Comparison of ENCODE assay signal across 1 cellular context in genomic region chr2:219177594-219178376, GRCh38.
TF ChIP-seq lines count a peak whose summit lies in the region.

Gene RETREG2, plus strand, starts transcription at chr2:219178275. Its CDS starts 78 bp downstream, at chr2:219178353.

TF ChIP-seq in HepG2, 621 proteins besides CTCF, POLR2A, EP300 and RAD21 (continued from another document and continues in another):
- TF ChIP-seq CHD4 (IDR thresholded peaks at IDR 0.05; ENCODE audit: borderline replicate concordance, low read length) (no peak), GTF3A (CRISPR knock-in tag; conservative IDR thresholded peaks at IDR 0.05) (peak; percentile 95; the same call in 1 of the 2 replicates), BHLHE40 (IDR thresholded peaks at IDR 0.05; ENCODE audit: low read length) (peak; percentile 99), ZNF18 (CRISPR knock-in tag; IDR thresholded peaks at IDR 0.05; ENCODE audit: insufficient replicate concordance) (no peak), ARID5B (CRISPR knock-in tag; IDR thresholded peaks at IDR 0.05) (peak; percentile 49; the same call in 1 of the 2 replicates), KDM2A (CRISPR knock-in tag; IDR thresholded peaks at IDR 0.05; ENCODE audit: borderline replicate concordance, low read depth) (peak; percentile 37; the same call in 1 of the 2 replicates), ZSCAN12 (CRISPR knock-in tag; IDR thresholded peaks at IDR 0.05) (peak; percentile 27; the same call in 1 of the 2 replicates), MED1 (CRISPR knock-in tag; IDR thresholded peaks at IDR 0.05) (peak; percentile 77), HMG20B (CRISPR knock-in tag; conservative IDR thresholded peaks at IDR 0.05) (peak; percentile 51; the same call in 1 of the 2 replicates), ZNF263 (CRISPR knock-in tag; IDR thresholded peaks at IDR 0.05) (peak; percentile 81), ZNF496 (CRISPR knock-in tag; IDR thresholded peaks at IDR 0.05; ENCODE audit: insufficient replicate concordance) (no peak), TP53 (CRISPR knock-in tag; conservative IDR thresholded peaks at IDR 0.05) (no peak), ZSCAN29 (CRISPR knock-in tag; conservative IDR thresholded peaks at IDR 0.05) (0 out of 2 replicates have a peak, but pooled peaks have one; percentile 77), SRSF4 (IDR thresholded peaks at IDR 0.05; ENCODE audit: low read depth, low read length, poor library complexity, severe bottlenecking) (no peak), HNF1B (CRISPR knock-in tag; IDR thresholded peaks at IDR 0.05) (peak; percentile 94), ZNF570 (CRISPR knock-in tag; IDR thresholded peaks at IDR 0.05; ENCODE audit: borderline replicate concordance) (peak; percentile 88; the same call in 1 of the 2 replicates), PITX1 (CRISPR knock-in tag; IDR thresholded peaks at IDR 0.05) (0 out of 2 replicates have a peak, but pooled peaks have one; percentile 46), KAT2B (IDR thresholded peaks at IDR 0.05; ENCODE audit: borderline replicate concordance, low read depth, low read length) (no peak), TRIM24 (CRISPR knock-in tag; IDR thresholded peaks at IDR 0.05) (no peak), SALL1 (CRISPR knock-in tag; IDR thresholded peaks at IDR 0.05) (peak; percentile 93), NFYC (CRISPR knock-in tag; IDR thresholded peaks at IDR 0.05) (no peak), CENPX (CRISPR knock-in tag; IDR thresholded peaks at IDR 0.05) (no peak), JUND (CRISPR knock-in tag; IDR thresholded peaks at IDR 0.05) (no peak), ZNF256 (CRISPR knock-in tag; conservative IDR thresholded peaks at IDR 0.05) (0 out of 2 replicates have a peak, but pooled peaks have one; percentile 64), KMT2B (CRISPR knock-in tag; IDR thresholded peaks at IDR 0.05) (no peak), ZNF782 (CRISPR knock-in tag; IDR thresholded peaks at IDR 0.05; ENCODE audit: borderline replicate concordance) (peak; percentile 97), ELF1 (CRISPR knock-in tag; IDR thresholded peaks at IDR 0.05) (peak; percentile 59), KLF6 (CRISPR knock-in tag; IDR thresholded peaks at IDR 0.05) (peak; percentile 74; the same call in 1 of the 2 replicates), NFIC (IDR thresholded peaks at IDR 0.05; ENCODE audit: low read length) (peak; percentile 53; the same call in 1 of the 2 replicates), ZNF670 (CRISPR knock-in tag; IDR thresholded peaks at IDR 0.05; ENCODE audit: borderline replicate concordance) (0 out of 2 replicates have a peak, but pooled peaks have one; percentile 40), ETV5 (CRISPR knock-in tag; IDR thresholded peaks at IDR 0.05; ENCODE audit: borderline replicate concordance) (peak; percentile 51; the same call in 1 of the 2 replicates), ZNF776 (CRISPR knock-in tag; IDR thresholded peaks at IDR 0.05) (peak; percentile 95; the same call in 1 of the 2 replicates), ZNF546 (CRISPR knock-in tag; conservative IDR thresholded peaks at IDR 0.05) (peak; percentile 67), ZBTB20 (CRISPR knock-in tag; IDR thresholded peaks at IDR 0.05; ENCODE audit: borderline replicate concordance, low read depth) (peak; percentile 72; the same call in 1 of the 2 replicates), ZNF337 (CRISPR knock-in tag; IDR thresholded peaks at IDR 0.05; ENCODE audit: borderline replicate concordance, low read depth) (no peak), PCBP2 (optimal IDR thresholded peaks at IDR 0.05; ENCODE audit: low read depth, low read length, poor library complexity, severe bottlenecking) (peak; percentile 17), MAFG (CRISPR knock-in tag; IDR thresholded peaks at IDR 0.05) (no peak), MXD4 (CRISPR knock-in tag; IDR thresholded peaks at IDR 0.05) (no peak), ZNF34 (CRISPR knock-in tag; IDR thresholded peaks at IDR 0.05; ENCODE audit: borderline replicate concordance) (peak; percentile 88), CCAR2 (optimal IDR thresholded peaks at IDR 0.05; ENCODE audit: low read depth, low read length) (no peak), HNF1A (IDR thresholded peaks at IDR 0.05; ENCODE audit: low read depth) (no peak), HNF1A (CRISPR knock-in tag; IDR thresholded peaks at IDR 0.05; ENCODE audit: borderline replicate concordance) (peak; percentile 65; the same call in 1 of the 2 replicates), ZNF205 (CRISPR knock-in tag; IDR thresholded peaks at IDR 0.05) (no peak; the same call in 1 of the 2 replicates), ATF2 (CRISPR knock-in tag; IDR thresholded peaks at IDR 0.05) (peak; percentile 73), ZNF788 (CRISPR knock-in tag; IDR thresholded peaks at IDR 0.05; ENCODE audit: borderline replicate concordance) (peak; percentile 81; the same call in 1 of the 2 replicates), NFRKB (IDR thresholded peaks at IDR 0.05) (no peak), PCBP1 (IDR thresholded peaks at IDR 0.05; ENCODE audit: borderline replicate concordance, low read depth, low read length) (0 out of 2 replicates have a peak, but pooled peaks have one; percentile 59), ZNF768 (CRISPR knock-in tag; IDR thresholded peaks at IDR 0.05) (peak; percentile 15; the same call in 1 of the 2 replicates), ZNF556 (CRISPR knock-in tag; IDR thresholded peaks at IDR 0.05; ENCODE audit: borderline replicate concordance) (peak; percentile 79; the same call in 1 of the 2 replicates), DDIT3 (CRISPR knock-in tag; IDR thresholded peaks at IDR 0.05) (no peak), RBM22 (optimal IDR thresholded peaks at IDR 0.05; ENCODE audit: low read length) (peak; percentile 76), BATF2 (CRISPR knock-in tag; IDR thresholded peaks at IDR 0.05) (no peak; the same call in 1 of the 2 replicates), FOXK2 (IDR thresholded peaks at IDR 0.05) (no peak; the same call in 1 of the 2 replicates), HNRNPH1 (optimal IDR thresholded peaks at IDR 0.05; ENCODE audit: low read depth, low read length) (no peak), ZBTB3 (CRISPR knock-in tag; IDR thresholded peaks at IDR 0.05; ENCODE audit: borderline replicate concordance, low read depth) (peak; percentile 92; the same call in 1 of the 2 replicates), EED (CRISPR knock-in tag; IDR thresholded peaks at IDR 0.05) (no peak; the same call in 1 of the 2 replicates), ZNF749 (CRISPR knock-in tag; IDR thresholded peaks at IDR 0.05; ENCODE audit: borderline replicate concordance) (peak; percentile 96)
